In the genomic region with DNA sequence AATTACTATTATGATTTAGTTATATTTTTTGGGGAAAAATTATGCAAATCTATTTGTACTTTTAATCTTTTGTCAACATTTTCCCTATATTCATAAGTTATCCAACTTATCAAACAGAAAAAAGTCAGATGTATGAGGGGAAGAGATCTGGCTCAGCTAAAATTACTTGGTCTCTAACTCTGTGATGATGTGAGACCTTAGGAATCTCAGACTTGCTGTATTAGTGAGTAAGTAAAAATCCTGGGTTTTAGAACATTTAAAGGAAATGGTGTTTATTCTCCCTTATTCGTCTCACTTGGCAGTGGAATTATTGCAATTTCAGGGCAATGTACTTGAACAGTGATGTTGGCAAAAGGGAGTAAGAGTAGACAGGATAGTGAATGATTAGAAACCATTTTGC, we compare ENCODE assay signal across 20 cellular contexts.
DNase-seq lines count a peak whose midpoint lies in the region; TF ChIP-seq lines count a peak whose summit lies in the region.
"Had no signal": no experiment of that assay in that cellular context is flagged by ENCODE, and none has a peak within 500 bp of the region (broad histone marks: within the 10 kb centered on the region; RNA-seq: fewer than 3 reads in every experiment).

No MANE protein-coding gene starts in this region.

- intact Hi-C loops in posterior cingulate gyrus (cut with DNase I): no loop called here

- in situ Hi-C loops in brain microvascular endothelial cell (cut with HindIII; ENCODE audit: low pct_ligation_motif_present, low sequenced_read_pairs): no loop called here

- TF ChIP-seq CTCF in HFFc6 (IDR thresholded peaks at IDR 0.05): no peak
- TF ChIP-seq CTCF in choroid plexus epithelial cell (conservative IDR thresholded peaks at IDR 0.05; ENCODE audit: low read depth, low read length): no peak
- TF ChIP-seq CTCF in brain microvascular endothelial cell (IDR thresholded peaks at IDR 0.05; ENCODE audit: low read depth, low read length, missing control alignments): no peak

- H3K36me3 Mint-ChIP-seq in HFFc6 (ENCODE audit: low read depth): no peaks in the 10 kb centered on the region

- peaks cover 6% of the 10 kb centered on the region for H3K9me3 Mint-ChIP-seq in HFFc6
- H3K9me3 Mint-ChIP-seq: activated T-helper 2 cell treated with anti-CD3 and anti-CD28 coated beads, Interferon-gamma antibody, Interleukin-2, Interleukin-4, amounts not matched to agents 10 μg/mL and 5 μg/mL and 100 μg/mL, durations not matched to agents 14 hours and 24 hours and 36 hours had no signal

- no peaks in the 10 kb centered on the region for H3K27me3 ChIP-seq in brain microvascular endothelial cell (replicated peaks)

- peaks cover 7% of the 10 kb centered on the region for H3K27me3 Mint-ChIP-seq in HFFc6 (ENCODE audit: insufficient read depth)
- H3K27me3 Mint-ChIP-seq: stimulated activated naive CD8-positive, alpha-beta T cell treated with anti-CD3 and anti-CD28 coated beads, Interleukin-15, amount 100 ng/mL, for 72 hours had no signal

- DNase-seq in A172 (ENCODE audit: low spot score): peak; percentile 8
- DNase-seq in HFFc6: peak; percentile 37
- DNase-seq in choroid plexus epithelial cell (ENCODE audit: low read depth): peak; percentile 37
- DNase-seq in myocyte (ENCODE audit: low read depth): peak; percentile 28
- no peak for DNase-seq in NCI-H69 (lab: John Stamatoyannopoulos, UW)
- no peak for DNase-seq in amygdala (lab: John Stamatoyannopoulos, UW)
- DNase-seq in brain microvascular endothelial cell: no peak
- no peak for DNase-seq in posterior cingulate gyrus
- DNase-seq: activated CD4-positive, alpha-beta T cell treated with anti-CD3 and anti-CD28 coated beads, Interleukin-2, amount 50 U/mL, for 1 hour; C1 segment of cervical spinal cord; Calu3; NCI-H82; nephron progenitor cell; PC-9; SIG-M5; stimulated activated CD4-positive, alpha-beta T cell treated with anti-CD3 and anti-CD28 coated beads, Interleukin-4, amount 100 ng/mL, for 4 hours; stimulated activated naive CD8-positive, alpha-beta T cell treated with anti-CD3 and anti-CD28 coated beads, Interleukin-15, amount 100 ng/mL, for 72 hours; T-helper 1 cell had no signal

- H3K4me3 ChIP-seq in choroid plexus epithelial cell (ENCODE audit: low read depth, low read length) (no peak overlapping the region), brain microvascular endothelial cell (ENCODE audit: low read depth, low read length) (no peak overlapping the region)
- H3K4me3 ChIP-seq: PC-9 had no signal

- H3K4me3 Mint-ChIP-seq in HFFc6: no peak overlapping the region
- H3K4me3 Mint-ChIP-seq: nephron progenitor cell; stimulated activated naive CD8-positive, alpha-beta T cell treated with anti-CD3 and anti-CD28 coated beads, Interleukin-15, amount 100 ng/mL, for 72 hours had no signal

- H3K27ac Mint-ChIP-seq in HFFc6: no peak overlapping the region
- H3K27ac Mint-ChIP-seq: activated T-helper 2 cell treated with anti-CD3 and anti-CD28 coated beads, Interferon-gamma antibody, Interleukin-2, Interleukin-4, amounts not matched to agents 10 μg/mL and 5 μg/mL and 100 μg/mL, durations not matched to agents 14 hours and 24 hours and 36 hours; nephron progenitor cell; stimulated activated naive CD8-positive, alpha-beta T cell treated with anti-CD3 and anti-CD28 coated beads, Interleukin-15, amount 100 ng/mL, for 72 hours had no signal

- no peak overlapping the region for H3K27ac ChIP-seq in brain microvascular endothelial cell
- H3K27ac ChIP-seq: 22Rv1, PC-9 had no signal

- no peaks in the 10 kb centered on the region for H3K36me3 ChIP-seq in brain microvascular endothelial cell (replicated peaks)

- peaks cover 20% of the 10 kb centered on the region for H3K4me1 Mint-ChIP-seq in HFFc6 (ENCODE audit: low read depth)
- H3K4me1 Mint-ChIP-seq: stimulated activated naive CD8-positive, alpha-beta T cell treated with anti-CD3 and anti-CD28 coated beads, Interleukin-15, amount 100 ng/mL, for 72 hours had no signal

Comparison
In these comparisons a context has a peak if more than half of its experiments do, and no peak if none do; other contexts are left out.
1. DNase-seq: peak in A172 (single experiment), HFFc6 (single experiment), choroid plexus epithelial cell (single experiment) and myocyte (single experiment); none in NCI-H69 (single experiment), amygdala (0 of 56), brain microvascular endothelial cell (single experiment) and posterior cingulate gyrus (0 of 10).